Comparison of ENCODE assay signal across 13 cellular contexts in genomic region chr2:66573412-66573811, GRCh38.
A peak's percentile ranks its signal among the peaks of the same experiment; 100 is the strongest.
DNase-seq lines count a peak whose midpoint lies in the region; ATAC-seq and TF ChIP-seq lines count a peak whose summit lies in the region.
"Had no signal": no experiment of that assay in that cellular context is flagged by ENCODE, and none has a peak within 500 bp of the region (broad histone marks: within the 10 kb centered on the region; RNA-seq: fewer than 3 reads in every experiment).

No MANE protein-coding gene starts in this region.

- TF ChIP-seq CTCF in gastroesophageal sphincter (IDR thresholded peaks at IDR 0.05): no peak
- no peak for TF ChIP-seq CTCF in natural killer cell (IDR thresholded peaks at IDR 0.05)

- CTCF ChIA-PET in activated CD4-positive, alpha-beta T cell treated with anti-CD3 and anti-CD28 coated beads, Interleukin-2, amount 10 ng/mL, durations not matched to agents 7 days and 5 days (lab: Charles Lee): no interaction called here

- H3K36me3 ChIP-seq in gastroesophageal sphincter (peaks cover 0 to 36% of the 10 kb centered on the region in 2 donors), neuron (ENCODE audit: insufficient read depth, low read length) (peaks cover 14% of the 10 kb centered on the region)

- H3K4me3 ChIP-seq in gastroesophageal sphincter: peak overlapping the region; percentile 11 to 65
- H3K4me3 ChIP-seq in neuron (ENCODE audit: low read length): peak overlapping the region; percentile 60

- H3K27ac Mint-ChIP-seq in activated CD4-positive, alpha-beta T cell treated with anti-CD3 and anti-CD28 coated beads, Interleukin-2, amount 10 ng/mL, durations not matched to agents 7 days and 5 days: no peak overlapping the region
- no peak overlapping the region for H3K27ac Mint-ChIP-seq in natural killer cell
- H3K27ac Mint-ChIP-seq: activated B cell treated with CpG ODN at 0.5 μM for 24 hours; effector memory CD8-positive, alpha-beta T cell had no signal

- H3K27me3 Mint-ChIP-seq in activated CD4-positive, alpha-beta T cell treated with anti-CD3 and anti-CD28 coated beads, Interleukin-2, amount 10 ng/mL, durations not matched to agents 7 days and 5 days: peaks cover 40% of the 10 kb centered on the region
- peaks cover 33 to 39% of the 10 kb centered on the region in 2 donors for H3K27me3 Mint-ChIP-seq in natural killer cell (ENCODE audit: low read depth in 2 of 2)

- 32 to 49% methylated on average over 7 of the region's 7 CpGs for WGBS in gastroesophageal sphincter (ENCODE audit: low coverage in 1 of 2), 2 donors

- H3K4me1 ChIP-seq in gastroesophageal sphincter: peaks cover 4 to 83% (median 12%) of the 10 kb centered on the region in 3 donors
- peaks cover 79% of the 10 kb centered on the region for H3K4me1 ChIP-seq in neuron (ENCODE audit: insufficient read depth, low read length)

- no peak overlapping the region for H2AFZ ChIP-seq in neuron (ENCODE audit: low read depth, low read length)

- no peak overlapping the region for H3K4me3 Mint-ChIP-seq in activated CD4-positive, alpha-beta T cell treated with anti-CD3 and anti-CD28 coated beads, Interleukin-2, amount 10 ng/mL, durations not matched to agents 7 days and 5 days
- H3K4me3 Mint-ChIP-seq in natural killer cell: no peak overlapping the region
- H3K4me3 Mint-ChIP-seq: activated B cell treated with CpG ODN at 0.5 μM for 24 hours; effector memory CD8-positive, alpha-beta T cell had no signal

- intact Hi-C loops in natural killer cell (cut with micrococcal nuclease): loop anchor here (10.0 kb wide), 1 partner anchor 139 kb away; the partner anchor contains the start of gene MEIS1

- ATAC-seq in gastroesophageal sphincter (no peak), HG02588 (IDR thresholded peaks at IDR 0.05; ENCODE audit: unreplicated experiment) (no peak), natural killer cell (no peak)
- ATAC-seq: effector memory CD8-positive, alpha-beta T cell had no signal

- POLR2A ChIA-PET in activated CD4-positive, alpha-beta T cell treated with anti-CD3 and anti-CD28 coated beads, Interleukin-2, amount 10 ng/mL, durations not matched to agents 7 days and 5 days (lab: Charles Lee): no interaction called here

- H3K36me3 Mint-ChIP-seq in activated CD4-positive, alpha-beta T cell treated with anti-CD3 and anti-CD28 coated beads, Interleukin-2, amount 10 ng/mL, durations not matched to agents 7 days and 5 days (ENCODE audit: low read depth): no peaks in the 10 kb centered on the region
- no peaks in the 10 kb centered on the region for H3K36me3 Mint-ChIP-seq in natural killer cell

- TF ChIP-seq EP300 in gastroesophageal sphincter (IDR thresholded peaks at IDR 0.05): no peak

- H3K9me3 ChIP-seq in gastroesophageal sphincter: no peaks in the 10 kb centered on the region
- no peaks in the 10 kb centered on the region for H3K9me3 ChIP-seq in neuron (ENCODE audit: low read length)

- no peak for TF ChIP-seq POLR2A in gastroesophageal sphincter (IDR thresholded peaks at IDR 0.05)

- peaks cover 20% of the 10 kb centered on the region for H3K27me3 ChIP-seq in gastroesophageal sphincter
- H3K27me3 ChIP-seq in neuron (ENCODE audit: insufficient read depth, low read length): peaks cover 20% of the 10 kb centered on the region

- no peaks in the 10 kb centered on the region for H3K9me3 Mint-ChIP-seq in activated CD4-positive, alpha-beta T cell treated with anti-CD3 and anti-CD28 coated beads, Interleukin-2, amount 10 ng/mL, durations not matched to agents 7 days and 5 days
- H3K9me3 Mint-ChIP-seq in natural killer cell: no peaks in the 10 kb centered on the region
- H3K9me3 Mint-ChIP-seq: activated B cell treated with CpG ODN at 0.5 μM for 24 hours; effector memory CD8-positive, alpha-beta T cell had no signal

- DNase-seq in ELF-1 (ENCODE audit: low read depth, low spot score) (peak; percentile 62), NCI-H69 (lab: John Stamatoyannopoulos, UW) (peak; percentile 85), RKO (ENCODE audit: low spot score) (no peak), natural killer cell (no peak)
- DNase-seq in activated CD4-positive, alpha-beta T cell treated with anti-CD3 and anti-CD28 coated beads, Interleukin-2, amount 10 ng/mL, durations not matched to agents 7 days and 5 days: no peak
- DNase-seq: activated B cell treated with CpG ODN at 0.5 μM for 24 hours; AML-193; effector memory CD8-positive, alpha-beta T cell; MM.1S; Right ventricle myocardium superior had no signal

- peaks cover 1% of the 10 kb centered on the region for H3K4me1 Mint-ChIP-seq in activated CD4-positive, alpha-beta T cell treated with anti-CD3 and anti-CD28 coated beads, Interleukin-2, amount 10 ng/mL, durations not matched to agents 7 days and 5 days
- peaks cover 8 to 19% of the 10 kb centered on the region in 2 donors for H3K4me1 Mint-ChIP-seq in natural killer cell

- H3K27ac ChIP-seq in gastroesophageal sphincter: peak overlapping the region; percentile 83 to 98 (median 96)

Comparison
In these comparisons a context has a peak if more than half of its experiments do, and no peak if none do; other contexts are left out.
1. DNase-seq: peak in ELF-1 (single experiment) and NCI-H69 (single experiment); none in RKO (single experiment), activated CD4-positive, alpha-beta T cell treated with anti-CD3 and anti-CD28 coated beads, Interleukin-2, amount 10 ng/mL, durations not matched to agents 7 days and 5 days (single experiment) and natural killer cell (single experiment).